In the genomic region with DNA sequence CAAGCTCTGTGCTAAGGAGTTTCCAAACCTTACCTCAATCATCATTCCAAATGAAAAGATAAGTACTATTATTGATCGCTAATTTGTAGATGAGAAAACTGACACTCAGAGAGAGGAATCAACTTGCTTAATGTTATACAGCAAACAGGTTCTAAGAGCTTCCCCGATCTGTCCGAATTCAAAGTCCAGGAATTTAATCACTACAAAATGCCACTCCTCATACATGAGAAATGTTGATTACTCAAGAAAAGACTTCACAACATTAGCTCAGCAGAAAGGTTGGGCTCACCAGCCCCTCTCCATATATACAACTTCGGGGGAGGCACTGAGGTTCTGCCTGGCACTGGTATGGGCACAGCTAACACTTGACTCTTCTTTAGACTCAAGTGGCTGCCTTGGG, we compare ENCODE assay signal across 6 cellular contexts.
"Had no signal": no experiment of that assay in that cellular context is flagged by ENCODE, and none has a peak within 500 bp of the region (broad histone marks: within the 10 kb centered on the region; RNA-seq: fewer than 3 reads in every experiment).

No MANE protein-coding gene starts in this region.

- H3K27ac ChIP-seq: HL-60 had no signal

- H3K4me3 ChIP-seq: K562 had no signal

- ATAC-seq: HepG2, K562 had no signal

- DNase-seq: IMR-90, KBM-7 had no signal

- FAIRE-seq: HepG2, HTR-8/SVneo, K562 had no signal
